Comparison of ENCODE assay signal across 8 cellular contexts in the genomic region with DNA sequence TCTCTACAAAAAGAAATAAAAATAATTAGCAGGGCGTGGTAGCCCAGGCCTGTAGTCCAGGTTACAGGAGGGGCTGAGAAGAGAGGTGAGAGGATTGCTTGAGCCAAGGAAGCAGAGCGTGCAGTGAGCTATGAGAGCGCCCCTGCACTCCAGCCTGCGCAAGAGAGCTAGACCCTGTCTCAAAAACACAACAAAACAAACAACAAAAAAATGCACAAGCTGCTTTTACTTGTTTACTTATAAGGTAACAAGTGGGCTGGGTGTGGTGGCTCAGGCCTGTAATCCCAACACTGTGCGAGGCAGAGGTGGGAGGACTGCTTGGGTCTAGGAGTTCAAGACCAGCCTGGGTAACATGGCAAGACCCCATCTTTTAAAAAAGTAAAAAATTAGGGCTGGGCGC. TPM values are rescaled to one million over a fixed set of nuclear protein-coding genes. Genes with fewer than 3 reads are reported as not detected.
DNase-seq lines count a peak whose midpoint lies in the region.

No MANE protein-coding gene starts in this region.

- H3K4me2 ChIP-seq in GM23248 (ENCODE audit: unreplicated experiment), result peak overlapping the region; percentile 72

- in situ Hi-C loops in GM23248 (cut with MboI), result no loop called here

- peak overlapping the region; percentile 60 for H3K27ac ChIP-seq in GM23248
- peak overlapping the region; percentile 27; the same call in 1 of the 2 replicates for H3K27ac ChIP-seq in SK-N-MC
- peak overlapping the region; percentile 96 to 97 for H3K27ac ChIP-seq in esophagus (ENCODE audit: low read depth in 2 of 2, low read length in 1 of 2)
- H3K27ac ChIP-seq in skin epidermis, result peak overlapping the region; percentile 42 to 100 (median 98)

- H3K9me3 ChIP-seq in GM23248 (ENCODE audit: low read depth), result no peaks in the 10 kb centered on the region
- H3K9me3 ChIP-seq in SK-N-MC (ENCODE audit: low read depth, low read length), result no peaks in the 10 kb centered on the region
- no peaks in the 10 kb centered on the region for H3K9me3 ChIP-seq in esophagus (ENCODE audit: control insufficient read depth in 2 of 2, insufficient read depth in 1 of 2, low read depth in 1 of 2, low read length in 1 of 2)

- H3K9me2 ChIP-seq in GM23248 (ENCODE audit: insufficient read depth), result no peaks in the 10 kb centered on the region

- 85 to 88% methylated on average over 6 of the region's 6 CpGs for WGBS in GM23248 (ENCODE audit: low coverage in 1 of 2, low lambda C conversion rate in 2 of 2, missing lambda C conversion rate in 2 of 2), 2 experiments
- 59 to 63% methylated on average over 6 of the region's 6 CpGs for WGBS in esophagus, 2 donors

- peak overlapping the region; percentile 74 for H3K4me3 ChIP-seq in GM23248
- H3K4me3 ChIP-seq in SK-N-MC, result peak overlapping the region; percentile 94; the same call in 1 of the 2 replicates
- H3K4me3 ChIP-seq in esophagus (ENCODE audit: low read depth in 1 of 2, low read length in 2 of 2), result peak overlapping the region; percentile 24 to 33
- peak overlapping the region; percentile 10 to 100 (median 97) for H3K4me3 ChIP-seq in skin epidermis

- no peaks in the 10 kb centered on the region for H4K20me1 ChIP-seq in GM23248 (ENCODE audit: insufficient read depth)

- peaks cover 5% of the 10 kb centered on the region; the same call in 1 of the 2 replicates for H3F3A ChIP-seq in GM23248 (ENCODE audit: insufficient read depth)

- H2AFZ ChIP-seq in GM23248, result 0 out of 2 replicates have a peak overlapping the region, but pooled peaks have one; percentile 3

- DNase-seq in GM23248 (no peak), SK-N-MC (ENCODE audit: low read depth, low spot score) (no peak), NCI-H1417 treated with DMSO at 0.1 percent for 48 hours (lab: John Stamatoyannopoulos, UW) (no peak), NCI-H128 (lab: John Stamatoyannopoulos, UW; ENCODE audit: unreplicated experiment) (no peak), NCI-H2227 treated with DMSO at 0.1 percent for 48 hours (lab: John Stamatoyannopoulos, UW) (no peak)
- DNase-seq in effector CD8-positive, alpha-beta T cell (lab: John Stamatoyannopoulos, UW), result no peak

- no peaks in the 10 kb centered on the region for H3K36me3 ChIP-seq in GM23248 (ENCODE audit: low read depth)
- no peaks in the 10 kb centered on the region for H3K36me3 ChIP-seq in SK-N-MC (ENCODE audit: insufficient read depth, low read length)
- H3K36me3 ChIP-seq in esophagus (ENCODE audit: control insufficient read depth in 2 of 2, insufficient read depth in 2 of 2, low read length in 1 of 2), result no peaks in the 10 kb centered on the region

- H3K27me3 ChIP-seq in GM23248 (replicated peaks; ENCODE audit: insufficient read depth) (no peaks in the 10 kb centered on the region), esophagus (ENCODE audit: control insufficient read depth in 1 of 2, insufficient read depth in 2 of 2, low read length in 2 of 2) (no peaks in the 10 kb centered on the region)

- H3K9ac ChIP-seq in GM23248, result peak overlapping the region; percentile 84
- H3K9ac ChIP-seq in SK-N-MC (ENCODE audit: insufficient read length), result peak overlapping the region; percentile 6

- H3K4me1 ChIP-seq in GM23248 (ENCODE audit: insufficient read depth) (peaks cover 7% of the 10 kb centered on the region; the same call in 1 of the 2 replicates), esophagus (ENCODE audit: control insufficient read depth in 2 of 2, insufficient read depth in 2 of 2, low read length in 1 of 2) (peaks cover 0 to 14% of the 10 kb centered on the region in 2 donors)

- peaks cover 64% of the 10 kb centered on the region for H3K79me2 ChIP-seq in GM23248 (ENCODE audit: insufficient read depth)

RNA-seq across cellular contexts. Expression of a gene that starts 1.7 kb away (rescaled TPM):
- total RNA-seq in GM23248 (2014; rRNA removed; shearing (Covaris generic)), result 10.4 and 16.8 TPM in 2 replicates
- polyA plus RNA-seq in GM23248 (2016; fragmentation: Nextera tagmentation; extraction: Ambion mirVana) (11.7 TPM in 2 replicates), esophagus (10 to 100 TPM; 36.0 to 52.8 TPM)

Comparison
In these comparisons a context has a peak if more than half of its experiments do, and no peak if none do; other contexts are left out.
1. H3K27ac ChIP-seq: peak in every context shown above with its lines; median percentile 98 in skin epidermis; 96 in esophagus; 60 in GM23248; 27 in SK-N-MC.
2. H3K4me3 ChIP-seq: peak in every context shown above with its lines; median percentile 97 in skin epidermis; 94 in SK-N-MC; 74 in GM23248; 28 in esophagus.